In genomic region chr1:201530741-201531521, GRCh38 we compare ENCODE assay signal across 8 cellular contexts. TPM values are rescaled to one million over a fixed set of nuclear protein-coding genes. Genes with fewer than 3 reads are reported as not detected.
DNase-seq lines count a peak whose midpoint lies in the region; ATAC-seq and TF ChIP-seq lines count a peak whose summit lies in the region.

No MANE protein-coding gene starts in this region.

- H3K4me3 ChIP-seq in CD8-positive, alpha-beta memory T cell (ENCODE audit: low read length) = no peak overlapping the region

- no peak overlapping the region for H3K27ac Mint-ChIP-seq in activated CD8-positive, alpha-beta T cell treated with anti-CD3 and anti-CD28 coated beads, Interleukin-2, amount 10 ng/mL, durations not matched to agents 7 days and 5 days
- H3K27ac Mint-ChIP-seq in osteocyte (ENCODE audit: unreplicated experiment) = peak overlapping the region; percentile 78
- H3K27ac Mint-ChIP-seq in CD8-positive, alpha-beta memory T cell = peak overlapping the region in 1 of 8 donors; percentile 81

- peaks cover 6% of the 10 kb centered on the region for H3K27me3 Mint-ChIP-seq in activated CD8-positive, alpha-beta T cell treated with anti-CD3 and anti-CD28 coated beads, Interleukin-2, amount 10 ng/mL, durations not matched to agents 7 days and 5 days (ENCODE audit: low read depth)
- H3K27me3 Mint-ChIP-seq in osteocyte (ENCODE audit: unreplicated experiment) = no peaks in the 10 kb centered on the region
- peaks cover 5 to 19% of the 10 kb centered on the region in 2 donors for H3K27me3 Mint-ChIP-seq in CD8-positive, alpha-beta memory T cell

- no peak overlapping the region for H3K27ac ChIP-seq in CD8-positive, alpha-beta memory T cell (ENCODE audit: low read depth, low read length)

- peak; percentile 60 for ATAC-seq in activated CD8-positive, alpha-beta T cell treated with anti-CD3 and anti-CD28 coated beads, Interleukin-2, amount 10 ng/mL, durations not matched to agents 7 days and 5 days
- ATAC-seq in HG02678 (IDR thresholded peaks at IDR 0.05; ENCODE audit: unreplicated experiment) = no peak

- POLR2A ChIA-PET in activated CD8-positive, alpha-beta T cell treated with anti-CD3 and anti-CD28 coated beads, Interleukin-2, amount 10 ng/mL, durations not matched to agents 7 days and 5 days (lab: Charles Lee) = no interaction called here
- POLR2A ChIA-PET in CD8-positive, alpha-beta memory T cell (lab: Charles Lee) = no interaction called here

- no peak overlapping the region for H3K4me3 Mint-ChIP-seq in activated CD8-positive, alpha-beta T cell treated with anti-CD3 and anti-CD28 coated beads, Interleukin-2, amount 10 ng/mL, durations not matched to agents 7 days and 5 days
- H3K4me3 Mint-ChIP-seq in osteocyte (ENCODE audit: unreplicated experiment) = no peak overlapping the region
- no peak overlapping the region for H3K4me3 Mint-ChIP-seq in CD8-positive, alpha-beta memory T cell

- H3K4me1 Mint-ChIP-seq in activated CD8-positive, alpha-beta T cell treated with anti-CD3 and anti-CD28 coated beads, Interleukin-2, amount 10 ng/mL, durations not matched to agents 7 days and 5 days (ENCODE audit: low read depth) = no peaks in the 10 kb centered on the region
- peaks cover 34% of the 10 kb centered on the region for H3K4me1 Mint-ChIP-seq in osteocyte (ENCODE audit: unreplicated experiment)
- no peaks in the 10 kb centered on the region for H3K4me1 Mint-ChIP-seq in CD8-positive, alpha-beta memory T cell

- peak; percentile 87 for DNase-seq in AG08396 (ENCODE audit: low spot score)
- peak; percentile 75 for DNase-seq in GM20000 (ENCODE audit: low spot score)
- DNase-seq in NCI-H446 treated with DMSO at 0.1 percent for 48 hours (lab: John Stamatoyannopoulos, UW) = peak; percentile 69
- DNase-seq in activated CD8-positive, alpha-beta T cell treated with anti-CD3 and anti-CD28 coated beads, Interleukin-2, amount 10 ng/mL, durations not matched to agents 7 days and 5 days = peak; percentile 52
- peak; percentile 69 for DNase-seq in foreskin melanocyte
- DNase-seq in osteocyte (ENCODE audit: extremely low spot score, unreplicated experiment) = peak; percentile 94
- DNase-seq in CD8-positive, alpha-beta memory T cell = no peak

- no peaks in the 10 kb centered on the region for H3K4me1 ChIP-seq in CD8-positive, alpha-beta memory T cell (ENCODE audit: insufficient read depth, low read length)

- no peaks in the 10 kb centered on the region for H3K36me3 ChIP-seq in CD8-positive, alpha-beta memory T cell (ENCODE audit: insufficient read depth, low read length)

- no peaks in the 10 kb centered on the region for H3K27me3 ChIP-seq in CD8-positive, alpha-beta memory T cell (ENCODE audit: insufficient read depth, low read length, poor library complexity, severe bottlenecking)

- CTCF ChIA-PET in activated CD8-positive, alpha-beta T cell treated with anti-CD3 and anti-CD28 coated beads, Interleukin-2, amount 10 ng/mL, durations not matched to agents 7 days and 5 days (lab: Charles Lee) = interaction anchor here (0.6 to 3.3 kb wide), 6 partner anchors 18 to 1056 kb away, joined by 3 to 17 read pairs (median 4); no protein-coding TSS in a partner anchor
- CTCF ChIA-PET in CD8-positive, alpha-beta memory T cell (lab: Charles Lee) = interaction anchor here (0.9 to 4.0 kb wide), 4 partner anchors 9 to 18 kb away, joined by 3 to 18 read pairs (median 4); no protein-coding TSS in a partner anchor

- TF ChIP-seq CTCF in GM20000 (IDR thresholded peaks at IDR 0.05; ENCODE audit: extremely low read depth, missing control alignments) = peak; percentile 73
- TF ChIP-seq CTCF in osteocyte (IDR thresholded peaks at IDR 0.05) = peak; percentile 91

- H3K36me3 Mint-ChIP-seq in activated CD8-positive, alpha-beta T cell treated with anti-CD3 and anti-CD28 coated beads, Interleukin-2, amount 10 ng/mL, durations not matched to agents 7 days and 5 days (ENCODE audit: low read depth) = peaks cover 2% of the 10 kb centered on the region
- no peaks in the 10 kb centered on the region for H3K36me3 Mint-ChIP-seq in osteocyte (ENCODE audit: unreplicated experiment)
- peaks cover 13 to 28% (median 18%) of the 10 kb centered on the region in 3 donors for H3K36me3 Mint-ChIP-seq in CD8-positive, alpha-beta memory T cell

- peaks cover 5% of the 10 kb centered on the region for H3K9me3 Mint-ChIP-seq in activated CD8-positive, alpha-beta T cell treated with anti-CD3 and anti-CD28 coated beads, Interleukin-2, amount 10 ng/mL, durations not matched to agents 7 days and 5 days (ENCODE audit: insufficient read depth)
- no peaks in the 10 kb centered on the region for H3K9me3 Mint-ChIP-seq in osteocyte (ENCODE audit: unreplicated experiment)
- H3K9me3 Mint-ChIP-seq in CD8-positive, alpha-beta memory T cell = no peaks in the 10 kb centered on the region

- H3K9me3 ChIP-seq in CD8-positive, alpha-beta memory T cell (ENCODE audit: low read length) = no peaks in the 10 kb centered on the region

RNA-seq across cellular contexts. Expression of gene NAV1, which starts 8.0 kb away (rescaled TPM):
- total RNA-seq in activated CD8-positive, alpha-beta T cell treated with anti-CD3 and anti-CD28 coated beads, Interleukin-2, amount 10 ng/mL, durations not matched to agents 7 days and 5 days = 1 to 10 TPM; 1.1 to 1.9 TPM
- total RNA-seq in osteocyte = 286 and 288 TPM in 2 replicates
- total RNA-seq in CD8-positive, alpha-beta memory T cell = under 1 TPM; 0.77 to 0.95 TPM
- 1.8 TPM for polyA plus RNA-seq in CD8-positive, alpha-beta memory T cell

RNA-seq across cellular contexts. Expression of gene CSRP1, which starts 24.0 kb away (rescaled TPM):
- 10 to 100 TPM; 78.7 to 80.9 TPM for total RNA-seq in activated CD8-positive, alpha-beta T cell treated with anti-CD3 and anti-CD28 coated beads, Interleukin-2, amount 10 ng/mL, durations not matched to agents 7 days and 5 days
- total RNA-seq in osteocyte = 0.56 and 1.6 TPM in 2 replicates
- total RNA-seq in CD8-positive, alpha-beta memory T cell = 10 to 100 TPM; 66.9 to 67.6 TPM
- polyA plus RNA-seq in CD8-positive, alpha-beta memory T cell = 65.0 TPM

Comparison
In these comparisons a context has a peak if more than half of its experiments do, and no peak if none do; other contexts are left out.
1. DNase-seq: peak in AG08396 (single experiment), GM20000 (single experiment), NCI-H446 treated with DMSO at 0.1 percent for 48 hours (single experiment), activated CD8-positive, alpha-beta T cell treated with anti-CD3 and anti-CD28 coated beads, Interleukin-2, amount 10 ng/mL, durations not matched to agents 7 days and 5 days (single experiment), foreskin melanocyte (single experiment) and osteocyte (single experiment); none in CD8-positive, alpha-beta memory T cell (0 of 5).
2. RNA of gene NAV1, which starts 8.0 kb away (total RNA-seq): 286 to 288 TPM in osteocyte; 1.1 to 1.9 TPM in activated CD8-positive, alpha-beta T cell treated with anti-CD3 and anti-CD28 coated beads, Interleukin-2, amount 10 ng/mL, durations not matched to agents 7 days and 5 days and 0.77 to 0.95 TPM in CD8-positive, alpha-beta memory T cell; every median in the first group is over 10 times any median in the second.
3. RNA of gene CSRP1, which starts 24.0 kb away (total RNA-seq): 78.7 to 80.9 TPM in activated CD8-positive, alpha-beta T cell treated with anti-CD3 and anti-CD28 coated beads, Interleukin-2, amount 10 ng/mL, durations not matched to agents 7 days and 5 days and 66.9 to 67.6 TPM in CD8-positive, alpha-beta memory T cell; 0.56 to 1.6 TPM in osteocyte; every median in the first group is over 10 times any median in the second.